30 cellular contexts compared by ENCODE assay signal in the genomic region with DNA sequence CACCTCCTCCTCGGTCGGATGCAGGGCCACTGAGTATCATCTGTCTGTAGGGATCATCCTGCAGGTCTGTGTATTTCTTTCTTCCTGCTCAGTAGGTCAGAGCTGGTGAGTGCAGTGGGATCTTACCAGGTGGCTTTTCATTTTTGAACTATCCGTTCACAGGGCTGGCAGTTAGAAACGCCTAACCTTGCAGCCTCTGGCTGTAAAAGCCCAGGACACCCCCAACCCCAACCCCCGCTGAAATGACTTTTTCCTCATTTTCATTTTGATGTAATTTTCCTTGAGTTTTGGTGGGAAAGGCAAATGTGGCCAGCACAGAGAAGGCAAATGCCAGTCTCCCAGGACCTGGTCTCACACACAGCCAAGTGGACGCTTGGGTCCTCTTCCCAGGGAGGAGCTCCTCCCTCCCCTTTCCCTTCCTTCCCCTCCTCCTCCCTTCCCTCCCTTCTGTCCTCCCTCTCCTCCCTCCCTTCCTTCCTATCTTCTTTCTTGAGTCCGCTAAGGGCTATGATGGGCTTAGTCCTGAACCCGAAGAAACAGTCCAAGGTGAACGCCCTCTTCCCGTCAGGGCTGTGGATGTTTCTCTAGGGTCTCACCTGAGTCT.
"Had no signal": no experiment of that assay in that cellular context is flagged by ENCODE, and none has a peak within 500 bp of the region (broad histone marks: within the 10 kb centered on the region; RNA-seq: fewer than 3 reads in every experiment).

No MANE protein-coding gene starts in this region.

- H3K27me3 ChIP-seq: ascending aorta, body of pancreas had no signal

- DNase-seq: activated CD4-positive, alpha-beta T cell treated with anti-CD3 and anti-CD28 coated beads for 4 hours; activated CD8-positive, alpha-beta T cell treated with anti-CD3 and anti-CD28 coated beads for 36 hours; activated effector memory CD4-positive, alpha-beta T cell treated with Interleukin-2 at 50 U/mL for 16 hours; activated naive CD4-positive, alpha-beta T cell treated with Interleukin-2 at 50 U/mL for 16 hours; activated naive CD8-positive, alpha-beta T cell treated with anti-CD3 and anti-CD28 coated beads, Interleukin-2, amount 50 U/mL, for 24 hours; activated T-cell treated with anti-CD3 and anti-CD28 coated beads, Interleukin-2, amount 50 U/mL, for 24 hours; amniotic stem cell; body of pancreas; central memory CD4-positive, alpha-beta T cell; Karpas-422; MM.1S; NCI-H1105; NCI-H1436; NCI-H1694 treated with DMSO at 0.1 percent for 48 hours; NCI-H2029 treated with DMSO at 0.1 percent for 48 hours; NCI-H345; NCI-H510A; NCI-H526 treated with DMSO at 0.1 percent for 48 hours; NCI-H82; OCI-M1; RPMI8226; T-helper 1 cell had no signal

- H3K27ac Mint-ChIP-seq: activated CD8-positive, alpha-beta T cell treated with anti-CD3 and anti-CD28 coated beads for 36 hours; activated naive CD8-positive, alpha-beta T cell treated with anti-CD3 and anti-CD28 coated beads, Interleukin-2, amount 50 U/mL, for 24 hours; activated T-cell treated with anti-CD3 and anti-CD28 coated beads, Interleukin-2, amount 50 U/mL, for 24 hours; activated T-helper 1 cell treated with anti-CD3 and anti-CD28 coated beads, Interleukin-12 subunit alpha, Interleukin-12 subunit beta, Interleukin-2, Interleukin-4 antibody, amounts not matched to agents 30 ng/mL and 10 ng/mL and 1 ng/mL, durations not matched to agents 14 hours and 24 hours and 36 hours had no signal

- H3K36me3 Mint-ChIP-seq: activated naive CD4-positive, alpha-beta T cell treated with anti-CD3 and anti-CD28 coated beads, Interleukin-2, amount 50 U/mL, for 72 hours had no signal

- H3K4me1 ChIP-seq: ascending aorta had no signal

- H3K4me3 ChIP-seq: ascending aorta, body of pancreas, SK-N-MC had no signal

- H3K27me3 Mint-ChIP-seq: activated CD8-positive, alpha-beta T cell treated with anti-CD3 and anti-CD28 coated beads for 36 hours; activated naive CD8-positive, alpha-beta T cell treated with anti-CD3 and anti-CD28 coated beads, Interleukin-2, amount 50 U/mL, for 24 hours; activated T-cell treated with anti-CD3 and anti-CD28 coated beads, Interleukin-2, amount 50 U/mL, for 24 hours had no signal

- H3K9me3 Mint-ChIP-seq: activated CD8-positive, alpha-beta T cell treated with anti-CD3 and anti-CD28 coated beads for 36 hours; activated naive CD4-positive, alpha-beta T cell treated with anti-CD3 and anti-CD28 coated beads, Interleukin-2, amount 50 U/mL, for 72 hours; activated naive CD8-positive, alpha-beta T cell treated with anti-CD3 and anti-CD28 coated beads, Interleukin-2, amount 50 U/mL, for 24 hours; activated T-cell treated with anti-CD3 and anti-CD28 coated beads, Interleukin-2, amount 50 U/mL, for 24 hours; activated T-helper 1 cell treated with anti-CD3 and anti-CD28 coated beads, Interleukin-12 subunit alpha, Interleukin-12 subunit beta, Interleukin-2, Interleukin-4 antibody, amounts not matched to agents 30 ng/mL and 10 ng/mL and 1 ng/mL, durations not matched to agents 14 hours and 24 hours and 36 hours had no signal

- ATAC-seq: activated CD4-positive, CD25-positive, alpha-beta regulatory T cell treated with anti-CD3 and anti-CD28 coated beads, Interleukin-2, amount 50 U/mL, for 24 hours; activated CD8-positive, alpha-beta T cell treated with anti-CD3 and anti-CD28 coated beads for 36 hours; activated naive CD4-positive, alpha-beta T cell treated with anti-CD3 and anti-CD28 coated beads, Interleukin-2, amount 50 U/mL, for 72 hours; activated naive CD8-positive, alpha-beta T cell treated with anti-CD3 and anti-CD28 coated beads, Interleukin-2, amount 50 U/mL, for 24 hours; body of pancreas; Panc1; Right ventricle myocardium inferior had no signal

- H3K9me3 ChIP-seq: ascending aorta, body of pancreas had no signal

- H3K4me3 Mint-ChIP-seq: activated CD8-positive, alpha-beta T cell treated with anti-CD3 and anti-CD28 coated beads for 36 hours; activated naive CD8-positive, alpha-beta T cell treated with anti-CD3 and anti-CD28 coated beads, Interleukin-2, amount 50 U/mL, for 24 hours; activated T-cell treated with anti-CD3 and anti-CD28 coated beads, Interleukin-2, amount 50 U/mL, for 24 hours; activated T-helper 1 cell treated with anti-CD3 and anti-CD28 coated beads, Interleukin-12 subunit alpha, Interleukin-12 subunit beta, Interleukin-2, Interleukin-4 antibody, amounts not matched to agents 30 ng/mL and 10 ng/mL and 1 ng/mL, durations not matched to agents 14 hours and 24 hours and 36 hours had no signal

- H3K27ac ChIP-seq: ascending aorta, body of pancreas, SK-N-MC, VCaP had no signal
